Comparison of ENCODE assay signal across 13 cellular contexts in the genomic region with DNA sequence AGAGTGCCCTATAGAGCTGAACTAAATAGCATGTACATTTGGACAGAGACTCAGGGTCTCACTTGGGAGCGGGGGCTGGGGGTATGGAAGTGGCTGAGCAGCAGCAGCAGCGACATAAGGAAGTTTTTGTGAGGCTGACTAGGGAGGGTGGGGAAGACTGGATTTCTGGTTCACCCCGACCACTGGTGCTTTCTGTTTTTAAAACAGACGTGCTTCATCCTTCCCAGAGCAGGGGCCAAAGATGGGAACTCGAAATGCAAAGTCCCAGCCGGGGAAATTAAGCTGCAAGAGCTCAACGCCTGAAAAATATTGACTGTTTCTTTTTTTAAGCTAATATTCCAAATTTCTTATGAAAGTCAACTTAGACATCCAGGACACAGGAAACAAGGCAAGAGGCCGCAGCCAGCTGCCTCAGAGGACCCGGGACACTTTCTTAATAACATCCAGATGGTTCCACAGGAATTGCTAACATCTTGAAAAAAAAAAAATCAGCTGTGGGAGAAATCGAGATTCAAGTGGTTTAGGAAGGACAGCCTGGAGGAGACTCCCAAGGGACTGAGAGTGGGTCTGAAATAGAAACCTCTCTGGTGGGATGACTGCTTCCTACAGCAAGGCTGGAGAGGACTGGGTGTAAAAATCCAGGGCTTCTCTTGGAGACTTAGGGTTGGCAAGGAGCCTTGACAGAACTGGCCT.
DNase-seq lines count a peak whose midpoint lies in the region; ATAC-seq and TF ChIP-seq lines count a peak whose summit lies in the region.
"Had no signal": no experiment of that assay in that cellular context is flagged by ENCODE, and none has a peak within 500 bp of the region (broad histone marks: within the 10 kb centered on the region; RNA-seq: fewer than 3 reads in every experiment).

No MANE protein-coding gene starts in this region.

- H3K27me3 Mint-ChIP-seq in osteocyte (ENCODE audit: unreplicated experiment) (no peaks in the 10 kb centered on the region), natural killer cell (ENCODE audit: low read depth in 2 of 2) (peaks cover 20 to 25% of the 10 kb centered on the region in 2 donors)

- H3K4me1 Mint-ChIP-seq in osteocyte (ENCODE audit: unreplicated experiment) (peaks cover 54% of the 10 kb centered on the region), natural killer cell (no peaks in the 10 kb centered on the region)
- H3K4me1 Mint-ChIP-seq: activated CD4-positive, alpha-beta memory T cell treated with anti-CD3 and anti-CD28 coated beads, Interleukin-2, amount 10 ng/mL, durations not matched to agents 7 days and 5 days; B cell had no signal

- H3K4me3 Mint-ChIP-seq in osteocyte (ENCODE audit: unreplicated experiment) (peak overlapping the region; percentile 46), natural killer cell (no peak overlapping the region)
- H3K4me3 Mint-ChIP-seq: activated CD4-positive, alpha-beta memory T cell treated with anti-CD3 and anti-CD28 coated beads, Interleukin-2, amount 10 ng/mL, durations not matched to agents 7 days and 5 days; activated naive CD8-positive, alpha-beta T cell treated with anti-CD3 and anti-CD28 coated beads, Interleukin-2, amount 50 U/mL, for 24 hours; B cell had no signal

- H3K36me3 Mint-ChIP-seq in osteocyte (ENCODE audit: unreplicated experiment) (no peaks in the 10 kb centered on the region), natural killer cell (no peaks in the 10 kb centered on the region)

- H3K27ac Mint-ChIP-seq in osteocyte (ENCODE audit: unreplicated experiment) (peak overlapping the region; percentile 74), natural killer cell (no peak overlapping the region)
- H3K27ac Mint-ChIP-seq: activated CD4-positive, alpha-beta memory T cell treated with anti-CD3 and anti-CD28 coated beads, Interleukin-2, amount 10 ng/mL, durations not matched to agents 7 days and 5 days; activated naive CD8-positive, alpha-beta T cell treated with anti-CD3 and anti-CD28 coated beads, Interleukin-2, amount 50 U/mL, for 24 hours; B cell had no signal

- ATAC-seq in natural killer cell (no peak), HG03439 (IDR thresholded peaks at IDR 0.05; ENCODE audit: unreplicated experiment) (no peak)
- ATAC-seq: activated naive CD8-positive, alpha-beta T cell treated with anti-CD3 and anti-CD28 coated beads, Interleukin-2, amount 50 U/mL, for 24 hours had no signal

- H3K9me3 Mint-ChIP-seq in osteocyte (ENCODE audit: unreplicated experiment), result no peaks in the 10 kb centered on the region
- no peaks in the 10 kb centered on the region for H3K9me3 Mint-ChIP-seq in natural killer cell
- H3K9me3 Mint-ChIP-seq: activated CD4-positive, alpha-beta memory T cell treated with anti-CD3 and anti-CD28 coated beads, Interleukin-2, amount 10 ng/mL, durations not matched to agents 7 days and 5 days had no signal

- intact Hi-C loops in natural killer cell (cut with micrococcal nuclease), result no loop called here

- H3K4me3 ChIP-seq in AG09309 (ENCODE audit: control insufficient read depth, low read depth, low read length) (no peak overlapping the region), fibroblast of villous mesenchyme (ENCODE audit: low read depth, low read length) (no peak overlapping the region)

- peak; percentile 69 for DNase-seq in AG09309 (ENCODE audit: low read depth)
- peak; percentile 92 for DNase-seq in RPMI7951 (ENCODE audit: low read depth)
- DNase-seq in fibroblast of villous mesenchyme (ENCODE audit: low read depth), result peak; percentile 84
- DNase-seq in osteocyte (ENCODE audit: extremely low spot score, unreplicated experiment), result no peak
- DNase-seq in NCI-H2107 (lab: John Stamatoyannopoulos, UW), result no peak
- no peak for DNase-seq in natural killer cell
- no peak for DNase-seq in cerebellar cortex (ENCODE audit: low spot score)
- DNase-seq: activated CD4-positive, alpha-beta memory T cell treated with anti-CD3 and anti-CD28 coated beads, Interleukin-2, amount 10 ng/mL, durations not matched to agents 7 days and 5 days; activated naive CD8-positive, alpha-beta T cell treated with anti-CD3 and anti-CD28 coated beads, Interleukin-2, amount 50 U/mL, for 24 hours; GOT3; NCI-H510A had no signal

- TF ChIP-seq CTCF in AG09309 (IDR thresholded peaks at IDR 0.05; ENCODE audit: control insufficient read depth, insufficient read depth, low read depth, low read length, missing control alignments), result no peak
- no peak for TF ChIP-seq CTCF in fibroblast of villous mesenchyme (IDR thresholded peaks at IDR 0.05; ENCODE audit: insufficient read depth, low read depth, low read length)
- no peak for TF ChIP-seq CTCF in osteocyte (IDR thresholded peaks at IDR 0.05)
- TF ChIP-seq CTCF in natural killer cell (IDR thresholded peaks at IDR 0.05), result no peak

Comparison
In these comparisons a context has a peak if more than half of its experiments do, and no peak if none do; other contexts are left out.
1. DNase-seq: peak in AG09309 (single experiment), RPMI7951 (single experiment) and fibroblast of villous mesenchyme (single experiment); none in osteocyte (single experiment), NCI-H2107 (single experiment), natural killer cell (single experiment) and cerebellar cortex (single experiment).